20 cellular contexts compared by ENCODE assay signal in the genomic region with DNA sequence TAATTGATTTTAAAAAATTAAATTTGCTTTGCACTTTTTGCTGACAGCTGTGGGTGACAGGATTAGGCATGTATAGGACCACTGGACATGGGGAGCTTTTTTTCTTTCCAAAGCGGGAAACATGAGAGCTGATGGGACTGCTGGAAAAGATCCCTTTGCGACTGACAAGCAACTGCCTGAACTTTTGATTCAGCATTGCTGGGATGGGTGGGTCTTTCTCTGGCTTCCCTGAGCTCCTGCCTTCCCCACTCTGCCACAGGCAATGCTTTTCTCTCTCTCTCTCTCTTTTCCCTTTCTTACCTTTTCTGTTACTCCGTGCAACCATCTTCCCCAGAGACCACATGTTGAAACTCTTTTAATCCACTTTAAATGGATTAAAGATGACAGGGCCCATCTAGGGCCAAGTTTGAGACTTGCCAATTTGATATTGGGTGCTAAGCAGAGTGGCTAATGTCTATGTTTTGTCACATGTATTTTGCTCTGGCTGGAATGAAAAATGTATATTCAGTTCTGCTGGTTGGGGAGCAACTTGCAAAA. TPM values are rescaled to one million over a fixed set of nuclear protein-coding genes. Genes with fewer than 3 reads are reported as not detected.
A peak's percentile ranks its signal among the peaks of the same experiment; 100 is the strongest.
DNase-seq lines count a peak whose midpoint lies in the region; ATAC-seq, FAIRE-seq and TF ChIP-seq lines count a peak whose summit lies in the region.
"Had no signal": no experiment of that assay in that cellular context is flagged by ENCODE, and none has a peak within 500 bp of the region (broad histone marks: within the 10 kb centered on the region; RNA-seq: fewer than 3 reads in every experiment).

No MANE protein-coding gene starts in this region.

- no peaks in the 10 kb centered on the region for H3K9me1 ChIP-seq in K562 (ENCODE audit: control insufficient read depth, insufficient read depth, low read length)

- ATAC-seq in K562 (no peak), HG03565 (IDR thresholded peaks at IDR 0.05; ENCODE audit: unreplicated experiment) (no peak), GM21528 (IDR thresholded peaks at IDR 0.05; ENCODE audit: low FRiP score, unreplicated experiment) (no peak)
- no peak for ATAC-seq in stimulated activated naive CD8-positive, alpha-beta T cell treated with anti-CD3 and anti-CD28 coated beads, Interleukin-15, amount 100 ng/mL, for 72 hours
- ATAC-seq: GM12878 had no signal

- H3K36me3 Mint-ChIP-seq in mesothelial cell of epicardium: no peaks in the 10 kb centered on the region
- H3K36me3 Mint-ChIP-seq: CD8-positive, alpha-beta memory T cell had no signal

- H3K4me3 ChIP-seq in A673 (ENCODE audit: low read depth, low read length, poor library complexity, severe bottlenecking): no peak overlapping the region
- H3K4me3 ChIP-seq in K562: no peak overlapping the region
- H3K4me3 ChIP-seq: BLaER1, GM12878 had no signal

- no peak for FAIRE-seq in K562 (lab: Jason Lieb, UNC)
- FAIRE-seq: GM12878, GM18507 had no signal

- 53% methylated on average over 3 of the region's 3 CpGs for WGBS in K562 (ENCODE audit: insufficient coverage, low coverage, missing lambda C conversion rate)

- TF ChIP-seq POLR2A in K562 (conservative IDR thresholded peaks at IDR 0.05): no peak

- H3K4me1 ChIP-seq in A673 (ENCODE audit: insufficient read depth, low read length, poor library complexity, severe bottlenecking): peaks cover 41% of the 10 kb centered on the region
- H3K4me1 ChIP-seq in K562 (replicated peaks in 1 of 2; ENCODE audit: control insufficient read depth in 2 of 2, insufficient read depth in 2 of 2, low read length in 2 of 2): peaks cover 0 to 6% of the 10 kb centered on the region in 2 experiments; a peak in 2 of 5 replicates
- H3K4me1 ChIP-seq: BLaER1 had no signal

- H3K27ac Mint-ChIP-seq in mesothelial cell of epicardium: peak overlapping the region; percentile 6
- H3K27ac Mint-ChIP-seq in stimulated activated naive CD8-positive, alpha-beta T cell treated with anti-CD3 and anti-CD28 coated beads, Interleukin-15, amount 100 ng/mL, for 72 hours: no peak overlapping the region
- H3K27ac Mint-ChIP-seq: CD8-positive, alpha-beta memory T cell; HFFc6 had no signal

- intact Hi-C loops in A673 (cut with micrococcal nuclease; ENCODE audit: unreplicated experiment) (no loop called here), K562 (cut with micrococcal nuclease) (no loop called here)

- H2AFZ ChIP-seq in K562 (ENCODE audit: low read depth, low read length): 0 out of 2 replicates have a peak overlapping the region, but pooled peaks have one; percentile 16

- no peaks in the 10 kb centered on the region for H3K79me2 ChIP-seq in K562 (ENCODE audit: control insufficient read depth, insufficient read depth, low read length)

- in situ Hi-C loops in K562 (cut with MboI): no loop called here

- H3K9ac ChIP-seq in K562 (ENCODE audit: insufficient read depth in 1 of 2, low read depth in 2 of 2, low read length in 2 of 2): no peak overlapping the region
- H3K9ac ChIP-seq: BLaER1 had no signal

- no peaks in the 10 kb centered on the region for H4K20me1 ChIP-seq in K562 (replicated peaks; ENCODE audit: control insufficient read depth, insufficient read depth, low read length)
- H4K20me1 ChIP-seq: BLaER1 had no signal

- POLR2A ChIA-PET in A673 (lab: Charles Lee; ENCODE audit: low non-redundant PET) (no interaction called here), K562 (lab: Yijun Ruan, JAX) (no interaction called here)

- H3K9me3 ChIP-seq in A673 (ENCODE audit: low read depth, low read length, poor library complexity, severe bottlenecking) (no peaks in the 10 kb centered on the region), K562 (replicated peaks; ENCODE audit: control insufficient read depth, insufficient read depth, low read depth, low read length) (no peaks in the 10 kb centered on the region)
- H3K9me3 ChIP-seq: BLaER1 had no signal

- H3K27me3 Mint-ChIP-seq in mesothelial cell of epicardium (ENCODE audit: low read depth): no peaks in the 10 kb centered on the region
- peaks cover 16% of the 10 kb centered on the region for H3K27me3 Mint-ChIP-seq in stimulated activated naive CD8-positive, alpha-beta T cell treated with anti-CD3 and anti-CD28 coated beads, Interleukin-15, amount 100 ng/mL, for 72 hours

- peaks cover 36% of the 10 kb centered on the region for H3K4me1 Mint-ChIP-seq in mesothelial cell of epicardium
- H3K4me1 Mint-ChIP-seq in stimulated activated naive CD8-positive, alpha-beta T cell treated with anti-CD3 and anti-CD28 coated beads, Interleukin-15, amount 100 ng/mL, for 72 hours: no peaks in the 10 kb centered on the region
- H3K4me1 Mint-ChIP-seq: CD8-positive, alpha-beta memory T cell had no signal

- H3K27ac ChIP-seq in A673 (ENCODE audit: low read depth, low read length, poor library complexity, severe bottlenecking) (no peak overlapping the region), K562 (ENCODE audit: extremely low read depth, low read depth, low read length) (no peak overlapping the region)
- H3K27ac ChIP-seq: 22Rv1, BLaER1 had no signal

- no peak for TF ChIP-seq RAD21 in K562 (CRISPR knock-in tag; conservative IDR thresholded peaks at IDR 0.05 in 1 of 2, IDR thresholded peaks at IDR 0.05 in 1 of 2)

- TF ChIP-seq EP300 in K562 (IDR thresholded peaks at IDR 0.05; ENCODE audit: low read length): no peak

- CTCF ChIA-PET in A673 (lab: Charles Lee) (interaction anchor here (0.7 kb wide), 1 partner anchor 34 kb away, joined by 3 read pairs; a partner anchor contains a TSS), K562 (lab: Yijun Ruan, JAX; ENCODE audit: low intra/inter-chr PET ratio) (no interaction called here)

- TF ChIP-seq CTCF in A673 (conservative IDR thresholded peaks at IDR 0.05; ENCODE audit: low read depth, low read length): no peak
- TF ChIP-seq CTCF in K562 (IDR thresholded peaks at IDR 0.05 in 2 of 3, conservative IDR thresholded peaks at IDR 0.05 in 1 of 3; ENCODE audit: insufficient read depth in 2 of 3, low read depth in 1 of 3, low read length in 3 of 3): no peak
- no peak for TF ChIP-seq CTCF in mesothelial cell of epicardium (IDR thresholded peaks at IDR 0.05; ENCODE audit: unreplicated experiment)

- DNase-seq in A673 (ENCODE audit: low spot score): peak; percentile 61
- peak; percentile 20 to 72 for DNase-seq in NCI-H524 (lab: John Stamatoyannopoulos, UW)
- DNase-seq in K562 (ENCODE audit: extremely low read depth in 1 of 4, low spot score in 3 of 4): no peak
- DNase-seq in mesothelial cell of epicardium (ENCODE audit: low spot score in 2 of 2, unreplicated experiment in 2 of 2): no peak
- no peak for DNase-seq in stimulated activated naive CD8-positive, alpha-beta T cell treated with anti-CD3 and anti-CD28 coated beads, Interleukin-15, amount 100 ng/mL, for 72 hours
- no peak for DNase-seq in ureter (ENCODE audit: low spot score)
- DNase-seq: AML-193; Calu3; CD8-positive, alpha-beta memory T cell; DMS79; GOT3; HCEC 1CT; HFFc6; IMR-90 had no signal

- H3K36me3 ChIP-seq in A673 (ENCODE audit: insufficient read depth, low read length, poor library complexity, severe bottlenecking) (no peaks in the 10 kb centered on the region), K562 (ENCODE audit: control insufficient read depth, insufficient read depth, low read length) (no peaks in the 10 kb centered on the region)
- H3K36me3 ChIP-seq: BLaER1 had no signal

- peaks cover 7% of the 10 kb centered on the region for H3K9me3 Mint-ChIP-seq in mesothelial cell of epicardium
- no peaks in the 10 kb centered on the region for H3K9me3 Mint-ChIP-seq in stimulated activated naive CD8-positive, alpha-beta T cell treated with anti-CD3 and anti-CD28 coated beads, Interleukin-15, amount 100 ng/mL, for 72 hours
- H3K9me3 Mint-ChIP-seq: HFFc6 had no signal

- H3K4me3 Mint-ChIP-seq in mesothelial cell of epicardium: no peak overlapping the region
- no peak overlapping the region for H3K4me3 Mint-ChIP-seq in stimulated activated naive CD8-positive, alpha-beta T cell treated with anti-CD3 and anti-CD28 coated beads, Interleukin-15, amount 100 ng/mL, for 72 hours
- H3K4me3 Mint-ChIP-seq: CD8-positive, alpha-beta memory T cell; HFFc6 had no signal

- BruUV-seq in A673 (replicated peaks; lab: Mats Ljungman, UMichigan) (no TSS peak), K562 (replicated peaks; lab: Mats Ljungman, UMichigan) (no TSS peak)

- H3K27me3 ChIP-seq in A673 (replicated peaks; ENCODE audit: insufficient read depth, low read depth, low read length, poor library complexity) (no peaks in the 10 kb centered on the region), K562 (ENCODE audit: control insufficient read depth in 2 of 2, insufficient read depth in 2 of 2, low read length in 2 of 2) (no peaks in the 10 kb centered on the region)
- H3K27me3 ChIP-seq: BLaER1 had no signal

- no peak overlapping the region for H3K4me2 ChIP-seq in K562 (ENCODE audit: insufficient read depth, low read length)
- H3K4me2 ChIP-seq: BLaER1 had no signal

TF ChIP-seq in K562, 482 proteins besides CTCF, POLR2A, EP300 and RAD21 (continues in another document):
- TF ChIP-seq MTA2 (IDR thresholded peaks at IDR 0.05; ENCODE audit: low read depth) (no peak), ZNF23 (CRISPR knock-in tag; IDR thresholded peaks at IDR 0.05) (no peak), ZNF239 (CRISPR knock-in tag; IDR thresholded peaks at IDR 0.05) (no peak), BRCA1 (IDR thresholded peaks at IDR 0.05) (no peak), BRCA1 (CRISPR knock-in tag; IDR thresholded peaks at IDR 0.05) (no peak), ZNF3 (CRISPR knock-in tag; IDR thresholded peaks at IDR 0.05) (no peak), ZNF324 (CRISPR knock-in tag; IDR thresholded peaks at IDR 0.05) (no peak), KAT2B (IDR thresholded peaks at IDR 0.05; ENCODE audit: low read depth, low read length) (no peak)

RNA-seq across cellular contexts. Expression of a gene that starts 33.5 kb away (rescaled TPM):
- total RNA-seq in A673 (2021) (2.0 and 5.4 TPM in 2 replicates), K562 (2014; rRNA removed) (122 and 126 TPM in 2 replicates), K562 (2014; rRNA removed; fragmentation: Illumina TruSeq; extraction: Trizol) (70.2 and 71.7 TPM in 2 replicates), K562 (2015; rRNA removed; fragmentation: Illumina TruSeq; extraction: Trizol) (56.3 and 61.5 TPM in 2 replicates), K562 (2021) (74.0 and 75.7 TPM in 2 replicates), mesothelial cell of epicardium (200 to 212 TPM (median 209 TPM) in 3 replicates), ureter (54.8 TPM)
- total RNA-seq in K562 (2011; cell fraction: chromatin; rRNA removed; ENCODE audit: low replicate concordance): 22.0 and 54.6 TPM in 2 replicates
- total RNA-seq in K562 (2011; cell fraction: nucleolus; rRNA removed): 15.3 and 21.8 TPM in 2 replicates
- 31.1 and 46.6 TPM in 2 replicates for total RNA-seq in K562 (2011; cell fraction: nucleoplasm; rRNA removed)
- polyA plus RNA-seq in K562 (2011; rRNA removed) (124 TPM in 2 replicates), K562 (2014; fragmentation: Illumina TruSeq; extraction: Trizol) (97.4 and 103 TPM in 2 replicates), K562 (2014; fragmentation: Nextera tagmentation; extraction: Ambion mirVana) (10 to 100 TPM; 12.9 to 17.1 TPM), K562 (2014; rRNA removed) (148 and 149 TPM in 2 replicates)
- 102 and 124 TPM in 2 replicates for polyA plus RNA-seq in K562 (2011; cell fraction: cytosol; rRNA removed)
- polyA plus RNA-seq in K562 (2011; cell fraction: nucleus; rRNA removed): 44.4 and 63.0 TPM in 2 replicates
- polyA plus RNA-seq in K562 (2012): 55.0 and 126 TPM in 2 replicates
- 92.2 and 93.3 TPM in 2 replicates for polyA minus RNA-seq in K562 (2011; rRNA and poly(A)+ RNA removed)
- polyA minus RNA-seq in K562 (2011; cell fraction: cytosol; rRNA and poly(A)+ RNA removed): 28.4 and 31.1 TPM in 2 replicates
- 21.4 and 41.2 TPM in 2 replicates for polyA minus RNA-seq in K562 (2011; cell fraction: nucleus; rRNA and poly(A)+ RNA removed)
- total RNA-seq: CD8-positive, alpha-beta memory T cell had no signal

Comparison
In these comparisons a context has a peak if more than half of its experiments do, and no peak if none do; other contexts are left out.
1. DNase-seq: peak in A673 (single experiment) and NCI-H524 (2 of 2); none in K562 (0 of 4), mesothelial cell of epicardium (0 of 2), stimulated activated naive CD8-positive, alpha-beta T cell treated with anti-CD3 and anti-CD28 coated beads, Interleukin-15, amount 100 ng/mL, for 72 hours (0 of 2) and ureter (single experiment).